ENCODE assay signal across 8 cellular contexts in the genomic region with DNA sequence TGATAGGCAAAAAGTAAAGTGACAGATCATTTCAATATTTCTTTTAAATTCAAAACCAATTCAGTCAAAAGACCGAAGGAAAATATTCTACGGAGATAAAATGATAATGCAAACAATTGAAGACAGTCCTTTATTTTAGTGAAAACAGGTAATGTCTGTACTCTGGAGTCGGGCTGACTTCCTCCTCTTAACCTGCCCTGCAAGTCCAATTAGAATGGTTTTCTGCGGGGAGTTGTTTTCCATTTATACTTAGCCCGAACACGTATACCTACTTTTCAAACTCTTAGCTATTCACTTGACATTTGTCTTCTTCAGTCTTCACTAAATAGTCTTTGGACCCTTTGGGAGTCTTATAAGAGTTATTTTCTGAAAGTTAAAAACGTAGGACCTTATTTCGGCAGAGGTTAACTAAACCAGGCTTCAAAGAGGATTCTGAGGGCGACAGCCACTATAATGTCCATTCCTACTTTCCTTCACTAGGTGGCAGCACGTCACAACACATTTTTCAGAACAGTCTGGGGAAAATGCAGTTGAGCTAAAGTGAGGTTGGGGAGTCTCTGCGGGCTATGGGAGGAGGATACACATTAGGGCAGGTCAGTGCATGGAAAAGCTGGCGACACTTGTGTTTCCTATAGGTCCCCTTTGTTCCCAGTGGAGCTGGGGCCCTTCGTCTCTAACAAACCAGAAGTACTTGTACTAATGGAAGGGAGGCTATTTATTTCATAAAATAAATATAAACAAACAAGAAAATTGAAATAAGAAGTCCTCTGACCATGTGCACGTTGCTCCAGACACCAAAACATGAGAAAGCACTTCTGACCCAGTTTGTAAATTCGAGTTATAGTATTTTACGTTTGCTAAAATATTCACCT.
A peak's percentile ranks its signal among the peaks of the same experiment; 100 is the strongest.
DNase-seq lines count a peak whose midpoint lies in the region; ATAC-seq and TF ChIP-seq lines count a peak whose summit lies in the region.

No MANE protein-coding gene starts in this region.

- peak; percentile 64 for ATAC-seq in T-helper 17 cell
- no peak for ATAC-seq in HG02973 (IDR thresholded peaks at IDR 0.05; ENCODE audit: unreplicated experiment)

- H3K36me3 Mint-ChIP-seq in H9 (ENCODE audit: insufficient read depth in 1 of 3, low read depth in 3 of 3) (no peaks in the 10 kb centered on the region), T-helper 17 cell (ENCODE audit: low read depth) (peaks cover 4% of the 10 kb centered on the region)

- H3K27me3 ChIP-seq in H9 (ENCODE audit: insufficient read depth, low read length) (no peaks in the 10 kb centered on the region), colonic mucosa (no peaks in the 10 kb centered on the region), liver (ENCODE audit: control insufficient read depth in 4 of 4, insufficient read depth in 4 of 4, low read length in 3 of 4) (no peaks in the 10 kb centered on the region)

- peak; percentile 82 for TF ChIP-seq CTCF in H9 (conservative IDR thresholded peaks at IDR 0.05)
- peak; percentile 76 for TF ChIP-seq CTCF in colonic mucosa (IDR thresholded peaks at IDR 0.05)
- TF ChIP-seq CTCF in liver (IDR thresholded peaks at IDR 0.05; ENCODE audit: low read depth, low read length, missing input control) = peak; percentile 74

- no peaks in the 10 kb centered on the region for H3K9me3 Mint-ChIP-seq in H9

- no peaks in the 10 kb centered on the region for H3K23me2 ChIP-seq in H9 (ENCODE audit: insufficient read length, low read depth, low read length, poor library complexity, severe bottlenecking)

- no peak overlapping the region for H4K5ac ChIP-seq in H9 (ENCODE audit: insufficient read length, low read depth, low read length)

- H3K4me3 ChIP-seq in colonic mucosa = no peak overlapping the region
- no peak overlapping the region for H3K4me3 ChIP-seq in liver (ENCODE audit: low read depth in 1 of 3, low read length in 3 of 3)

- no peaks in the 10 kb centered on the region for H3K79me1 ChIP-seq in H9 (ENCODE audit: insufficient read depth, low read depth, low read length, poor library complexity, severe bottlenecking)

- H3K56ac ChIP-seq in H9 (ENCODE audit: insufficient read length, low read depth, low read length) = no peak overlapping the region

- H4K8ac ChIP-seq in H9 (replicated peaks; ENCODE audit: insufficient read length, low read depth, low read length) = no peak overlapping the region

- no peak overlapping the region for H4K91ac ChIP-seq in H9 (ENCODE audit: insufficient read length, low read depth, low read length)

- no peak overlapping the region for H2BK12ac ChIP-seq in H9 (ENCODE audit: insufficient read length, low read depth, low read length)

- peaks cover 8% of the 10 kb centered on the region for H3K27me3 Mint-ChIP-seq in H9 (ENCODE audit: low read depth)
- H3K27me3 Mint-ChIP-seq in T-helper 17 cell = peaks cover 40% of the 10 kb centered on the region

- H3K27ac Mint-ChIP-seq in H9 = no peak overlapping the region
- H3K27ac Mint-ChIP-seq in T-helper 17 cell = peak overlapping the region; percentile 57

- H2AK5ac ChIP-seq in H9 (ENCODE audit: insufficient read length, low read length) = no peak overlapping the region

- peaks cover 2 to 3% of the 10 kb centered on the region in 2 experiments; a peak in 3 of 4 replicates for H3K4me1 Mint-ChIP-seq in H9
- peaks cover 5% of the 10 kb centered on the region for H3K4me1 Mint-ChIP-seq in T-helper 17 cell

- no peaks in the 10 kb centered on the region for H3K36me3 ChIP-seq in colonic mucosa
- no peaks in the 10 kb centered on the region for H3K36me3 ChIP-seq in liver (ENCODE audit: control insufficient read depth in 4 of 4, insufficient read depth in 3 of 4, low read depth in 1 of 4, low read length in 3 of 4)

- H2AFZ ChIP-seq in H9 (ENCODE audit: low read length) = no peak overlapping the region

- no peak overlapping the region for H2BK5ac ChIP-seq in H9 (ENCODE audit: insufficient read length, low read length)

- H3K27ac ChIP-seq in H9 (ENCODE audit: insufficient read length, low read depth, low read length) (no peak overlapping the region), colonic mucosa (no peak overlapping the region), liver (ENCODE audit: low read depth in 1 of 2, low read length in 2 of 2) (no peak overlapping the region)

- no peak overlapping the region for H3K4ac ChIP-seq in H9 (ENCODE audit: low read depth, low read length)

- no peak overlapping the region for H3T11ph ChIP-seq in H9 (ENCODE audit: low read length)

- no peak overlapping the region for H2BK20ac ChIP-seq in H9 (ENCODE audit: low read depth, low read length, poor library complexity, severe bottlenecking)

- H3K4me2 ChIP-seq in H9 (ENCODE audit: insufficient read depth, insufficient read length, low read length) = no peak overlapping the region

- no CpG with 5 or more reads among the region's 16 CpGs for WGBS in H9 (ENCODE audit: extremely low coverage, insufficient read length, low lambda C conversion rate)
- 30% methylated on average over 16 of the region's 16 CpGs for WGBS in liver

- H2BK120ac ChIP-seq in H9 (ENCODE audit: low read depth, low read length, poor library complexity, severe bottlenecking) = no peak overlapping the region

- no peak overlapping the region for H2BK15ac ChIP-seq in H9 (ENCODE audit: low read depth, low read length)

- peak; percentile 91 to 96 for TF ChIP-seq RAD21 in liver (IDR thresholded peaks at IDR 0.05)

- peak; percentile 76 for DNase-seq in EH (ENCODE audit: low read depth)
- peak; percentile 73 for DNase-seq in H9
- peak; percentile 68 for DNase-seq in NCI-H146 (lab: John Stamatoyannopoulos, UW)
- peak in 1 of 3 donors; percentile 6 for DNase-seq in T-helper 17 cell
- DNase-seq in colonic mucosa = peak; percentile 75
- DNase-seq in stimulated activated CD8-positive, alpha-beta memory T cell treated with anti-CD3 and anti-CD28 coated beads, Interleukin-12 subunit alpha, Interleukin-12 subunit beta, amount 100 ng/mL, for 1 hour (ENCODE audit: low read depth) = peak; percentile 16

- no peaks in the 10 kb centered on the region for H4K20me1 ChIP-seq in H9 (ENCODE audit: control insufficient read depth, insufficient read depth, insufficient read length)

- no peak overlapping the region for H3K23ac ChIP-seq in H9 (ENCODE audit: insufficient read length, low read depth, low read length)

- H3K79me2 ChIP-seq in H9 (ENCODE audit: insufficient read depth, low read length) = no peaks in the 10 kb centered on the region

- H3K4me1 ChIP-seq in H9 (ENCODE audit: insufficient read depth, low read length) = no peaks in the 10 kb centered on the region
- H3K4me1 ChIP-seq in colonic mucosa = no peaks in the 10 kb centered on the region
- H3K4me1 ChIP-seq in liver (ENCODE audit: control insufficient read depth in 4 of 4, insufficient read depth in 4 of 4, low read length in 3 of 4) = peaks cover 0 to 3% (median 0%) of the 10 kb centered on the region in 4 donors

- H3K14ac ChIP-seq in H9 (ENCODE audit: insufficient read depth, low read length) = no peak overlapping the region

- H3K9me3 ChIP-seq in H9 (ENCODE audit: control insufficient read depth, low read depth, low read length) (no peaks in the 10 kb centered on the region), T-helper 17 cell (ENCODE audit: control insufficient read depth, low read length, poor library complexity, severe bottlenecking) (no peaks in the 10 kb centered on the region), colonic mucosa (no peaks in the 10 kb centered on the region), liver (ENCODE audit: control insufficient read depth in 4 of 4, low read length in 3 of 4) (no peaks in the 10 kb centered on the region)

- no peak overlapping the region for H3K4me3 Mint-ChIP-seq in H9
- H3K4me3 Mint-ChIP-seq in T-helper 17 cell = peak overlapping the region; percentile 75

- H3K18ac ChIP-seq in H9 (ENCODE audit: insufficient read length, low read depth, low read length) = no peak overlapping the region

- intact Hi-C loops in colonic mucosa (cut with DNase I) = loop anchor here (2.0 kb wide), 1 partner anchor 479 kb away; no protein-coding TSS in a partner anchor

- H3K9ac ChIP-seq in H9 (ENCODE audit: extremely low read depth, insufficient read length, low read length) (no peak overlapping the region), colonic mucosa (ENCODE audit: low read depth in 2 of 2, low read length in 2 of 2) (peak overlapping the region in 1 of 2 donors; percentile 19), liver (ENCODE audit: low read depth in 1 of 2, low read length in 2 of 2) (no peak overlapping the region)

TF ChIP-seq in liver, 16 proteins besides CTCF, POLR2A, EP300 and RAD21:
- TF ChIP-seq NR2F2 (IDR thresholded peaks at IDR 0.05) = no peak
- no peak for TF ChIP-seq GABPA (IDR thresholded peaks at IDR 0.05 in 1 of 2, conservative IDR thresholded peaks at IDR 0.05 in 1 of 2)
- TF ChIP-seq, protein P1, sequence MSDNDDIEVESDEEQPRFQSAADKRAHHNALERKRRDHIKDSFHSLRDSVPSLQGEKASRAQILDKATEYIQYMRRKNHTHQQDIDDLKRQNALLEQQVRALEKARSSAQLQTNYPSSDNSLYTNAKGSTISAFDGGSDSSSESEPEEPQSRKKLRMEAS (IDR thresholded peaks at IDR 0.05) = no peak
- TF ChIP-seq, protein P2, sequence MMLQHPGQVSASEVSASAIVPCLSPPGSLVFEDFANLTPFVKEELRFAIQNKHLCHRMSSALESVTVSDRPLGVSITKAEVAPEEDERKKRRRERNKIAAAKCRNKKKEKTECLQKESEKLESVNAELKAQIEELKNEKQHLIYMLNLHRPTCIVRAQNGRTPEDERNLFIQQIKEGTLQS (IDR thresholded peaks at IDR 0.05) = no peak
- TF ChIP-seq FOXA2 (IDR thresholded peaks at IDR 0.05) = no peak
- TF ChIP-seq, protein P3, sequence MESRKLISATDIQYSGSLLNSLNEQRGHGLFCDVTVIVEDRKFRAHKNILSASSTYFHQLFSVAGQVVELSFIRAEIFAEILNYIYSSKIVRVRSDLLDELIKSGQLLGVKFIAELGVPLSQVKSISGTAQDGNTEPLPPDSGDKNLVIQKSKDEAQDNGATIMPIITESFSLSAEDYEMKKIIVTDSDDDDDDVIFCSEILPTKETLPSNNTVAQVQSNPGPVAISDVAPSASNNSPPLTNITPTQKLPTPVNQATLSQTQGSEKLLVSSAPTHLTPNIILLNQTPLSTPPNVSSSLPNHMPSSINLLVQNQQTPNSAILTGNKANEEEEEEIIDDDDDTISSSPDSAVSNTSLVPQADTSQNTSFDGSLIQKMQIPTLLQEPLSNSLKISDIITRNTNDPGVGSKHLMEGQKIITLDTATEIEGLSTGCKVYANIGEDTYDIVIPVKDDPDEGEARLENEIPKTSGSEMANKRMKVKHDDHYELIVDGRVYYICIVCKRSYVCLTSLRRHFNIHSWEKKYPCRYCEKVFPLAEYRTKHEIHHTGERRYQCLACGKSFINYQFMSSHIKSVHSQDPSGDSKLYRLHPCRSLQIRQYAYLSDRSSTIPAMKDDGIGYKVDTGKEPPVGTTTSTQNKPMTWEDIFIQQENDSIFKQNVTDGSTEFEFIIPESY (IDR thresholded peaks at IDR 0.05) = no peak
- no peak for TF ChIP-seq SP1 (IDR thresholded peaks at IDR 0.05)
- no peak for TF ChIP-seq RXRA (IDR thresholded peaks at IDR 0.05)
- no peak for TF ChIP-seq HNF4A (conservative IDR thresholded peaks at IDR 0.05)
- no peak for TF ChIP-seq TAF1 (conservative IDR thresholded peaks at IDR 0.05)
- no peak for TF ChIP-seq YY1 (IDR thresholded peaks at IDR 0.05)
